8 cellular contexts compared by ENCODE assay signal in the genomic region with DNA sequence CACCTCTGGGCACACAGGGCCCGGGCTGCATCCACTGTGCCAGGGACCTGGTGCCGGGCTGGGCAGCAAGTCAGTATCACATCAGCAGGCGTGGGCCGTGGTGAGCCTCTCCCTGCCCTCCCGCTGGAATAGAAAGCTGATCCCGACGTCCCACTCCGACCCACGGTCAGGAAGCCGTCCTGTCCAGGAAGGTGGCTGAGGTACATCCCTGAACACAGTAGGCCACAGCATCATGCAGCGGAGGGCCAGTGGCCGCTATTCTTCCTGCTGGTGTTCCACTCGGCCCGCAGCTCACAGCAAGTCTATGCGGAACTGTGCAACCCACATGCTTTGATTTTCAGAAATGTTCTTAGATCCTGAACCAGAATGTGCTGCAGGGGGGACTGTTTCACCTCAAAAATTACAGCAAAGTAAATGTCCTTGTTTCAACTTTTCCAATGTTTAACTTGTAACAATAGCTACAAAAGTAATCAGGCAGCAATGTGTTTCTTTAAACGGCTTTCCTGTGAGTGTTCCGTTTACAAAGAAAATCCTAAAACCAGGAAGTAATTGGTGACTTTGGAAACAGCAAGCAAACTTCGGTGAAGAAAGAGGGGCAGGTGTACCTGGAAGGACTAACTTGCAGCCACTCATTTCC. TPM values are rescaled to one million over a fixed set of nuclear protein-coding genes. Genes with fewer than 3 reads are reported as not detected.
A peak's percentile ranks its signal among the peaks of the same experiment; 100 is the strongest.
DNase-seq lines count a peak whose midpoint lies in the region; ATAC-seq and TF ChIP-seq lines count a peak whose summit lies in the region.

No MANE protein-coding gene starts in this region.

- peak overlapping the region; percentile 92 for H3K27ac Mint-ChIP-seq in type B pancreatic cell

- peaks cover 21% of the 10 kb centered on the region for H3K27me3 Mint-ChIP-seq in activated T-cell treated with anti-CD3 and anti-CD28 coated beads, Interleukin-2, amount 50 U/mL, for 4 hours (ENCODE audit: low read depth)
- H3K27me3 Mint-ChIP-seq in type B pancreatic cell: no peaks in the 10 kb centered on the region

- H3K36me3 ChIP-seq in breast epithelium: no peaks in the 10 kb centered on the region

- no peaks in the 10 kb centered on the region for H3K36me3 Mint-ChIP-seq in activated T-cell treated with anti-CD3 and anti-CD28 coated beads, Interleukin-2, amount 50 U/mL, for 4 hours (ENCODE audit: insufficient read depth)
- no peaks in the 10 kb centered on the region for H3K36me3 Mint-ChIP-seq in type B pancreatic cell

- peak overlapping the region; percentile 68 to 94 (median 75) for H3K4me3 ChIP-seq in breast epithelium

- H3K4me3 Mint-ChIP-seq in activated T-cell treated with anti-CD3 and anti-CD28 coated beads, Interleukin-2, amount 50 U/mL, for 4 hours: peak overlapping the region; percentile 74
- H3K4me3 Mint-ChIP-seq in type B pancreatic cell: peak overlapping the region; percentile 83

- no peak for ATAC-seq in activated T-cell treated with anti-CD3 and anti-CD28 coated beads, Interleukin-2, amount 50 U/mL, for 4 hours
- ATAC-seq in GM18505 (IDR thresholded peaks at IDR 0.05; ENCODE audit: unreplicated experiment): no peak

- H3K9me3 ChIP-seq in breast epithelium: no peaks in the 10 kb centered on the region

- no peak for TF ChIP-seq POLR2A in breast epithelium (IDR thresholded peaks at IDR 0.05)
- no peak for TF ChIP-seq POLR2A in GM18505 (IDR thresholded peaks at IDR 0.05; ENCODE audit: borderline replicate concordance, extremely low read depth, insufficient read depth, insufficient read length)

- no peaks in the 10 kb centered on the region for H3K9me3 Mint-ChIP-seq in activated T-cell treated with anti-CD3 and anti-CD28 coated beads, Interleukin-2, amount 50 U/mL, for 4 hours
- H3K9me3 Mint-ChIP-seq in type B pancreatic cell: no peaks in the 10 kb centered on the region

- DNase-seq in activated T-cell treated with anti-CD3 and anti-CD28 coated beads, Interleukin-2, amount 50 U/mL, for 4 hours: no peak
- DNase-seq in activated T-cell treated with anti-CD3 and anti-CD28 coated beads, Interleukin-2, amount 50 U/mL, for 48 hours: no peak
- DNase-seq in breast epithelium (ENCODE audit: low spot score in 2 of 2) (no peak), lung microvascular endothelial cell (ENCODE audit: low read depth in 2 of 2) (peak; percentile 17 to 63), type B pancreatic cell (ENCODE audit: extremely low spot score, unreplicated experiment) (no peak), foreskin melanocyte (no peak), SK-N-DZ (ENCODE audit: low spot score) (no peak)

- peak overlapping the region; percentile 67 to 96 for H3K27ac ChIP-seq in breast epithelium

- TF ChIP-seq CTCF in breast epithelium (IDR thresholded peaks at IDR 0.05): no peak
- no peak for TF ChIP-seq CTCF in type B pancreatic cell (conservative IDR thresholded peaks at IDR 0.05)

- peaks cover 66% of the 10 kb centered on the region for H3K4me1 Mint-ChIP-seq in activated T-cell treated with anti-CD3 and anti-CD28 coated beads, Interleukin-2, amount 50 U/mL, for 4 hours (ENCODE audit: low read depth)
- peaks cover 60% of the 10 kb centered on the region for H3K4me1 Mint-ChIP-seq in type B pancreatic cell (ENCODE audit: unreplicated experiment)

- H3K27me3 ChIP-seq in breast epithelium: no peaks in the 10 kb centered on the region

- peaks cover 10 to 16% of the 10 kb centered on the region in 2 donors for H3K4me1 ChIP-seq in breast epithelium

- intact Hi-C loops in breast epithelium (cut with DNase I; ENCODE audit: low total_unique reads): no loop called here

RNA-seq across cellular contexts. Expression of gene GPR146, which starts 0.7 kb away (rescaled TPM):
- under 1 TPM in 2 of 3 donors, not detected in 1; 0.21 to 0.52 TPM for total RNA-seq in activated T-cell treated with anti-CD3 and anti-CD28 coated beads, Interleukin-2, amount 50 U/mL, for 4 hours
- total RNA-seq in breast epithelium: 10 to 100 TPM; 24.1 to 56.8 (median 43.6) TPM
- 24.0 and 90.3 TPM in 2 replicates for total RNA-seq in lung microvascular endothelial cell
- total RNA-seq in type B pancreatic cell (ENCODE audit: low replicate concordance): 1.2 TPM in 2 replicates
- polyA plus RNA-seq in SK-N-DZ (2014; cell fraction: cytosol; rRNA removed): 4.8 and 8.1 TPM in 2 replicates
- 2.8 and 5.1 TPM in 2 replicates for polyA plus RNA-seq in SK-N-DZ (2014; cell fraction: nucleus; rRNA removed)

RNA-seq across cellular contexts. Expression of gene GPER1, which starts 44.2 kb away (rescaled TPM):
- total RNA-seq in activated T-cell treated with anti-CD3 and anti-CD28 coated beads, Interleukin-2, amount 50 U/mL, for 4 hours: under 1 TPM; 0.08 to 0.11 (median 0.08) TPM
- 1 to 10 TPM; 2.6 to 3.3 (median 3.2) TPM for total RNA-seq in breast epithelium
- total RNA-seq in lung microvascular endothelial cell: 1.1 and 1.2 TPM in 2 replicates
- total RNA-seq in type B pancreatic cell (ENCODE audit: low replicate concordance): 2.5 and 5.0 TPM in 2 replicates
- polyA plus RNA-seq in SK-N-DZ (2014; cell fraction: cytosol; rRNA removed): 0.46 and 0.47 TPM in 2 replicates
- 0.67 and 0.89 TPM in 2 replicates for polyA plus RNA-seq in SK-N-DZ (2014; cell fraction: nucleus; rRNA removed)

Comparison
In these comparisons a context has a peak if more than half of its experiments do, and no peak if none do; other contexts are left out.
1. DNase-seq: peak in lung microvascular endothelial cell (2 of 2); none in activated T-cell treated with anti-CD3 and anti-CD28 coated beads, Interleukin-2, amount 50 U/mL, for 4 hours (single experiment), activated T-cell treated with anti-CD3 and anti-CD28 coated beads, Interleukin-2, amount 50 U/mL, for 48 hours (0 of 2), breast epithelium (0 of 2), type B pancreatic cell (single experiment), foreskin melanocyte (single experiment) and SK-N-DZ (single experiment).
2. RNA of gene GPR146, which starts 0.7 kb away (total RNA-seq): 24.0 to 90.3 TPM in lung microvascular endothelial cell and 24.1 to 56.8 TPM in breast epithelium; 1.2 TPM in type B pancreatic cell and 0.21 to 0.52 TPM in activated T-cell treated with anti-CD3 and anti-CD28 coated beads, Interleukin-2, amount 50 U/mL, for 4 hours; every median in the first group is over 10 times any median in the second.